Comparison of ENCODE assay signal across 1 cellular context in the genomic region with DNA sequence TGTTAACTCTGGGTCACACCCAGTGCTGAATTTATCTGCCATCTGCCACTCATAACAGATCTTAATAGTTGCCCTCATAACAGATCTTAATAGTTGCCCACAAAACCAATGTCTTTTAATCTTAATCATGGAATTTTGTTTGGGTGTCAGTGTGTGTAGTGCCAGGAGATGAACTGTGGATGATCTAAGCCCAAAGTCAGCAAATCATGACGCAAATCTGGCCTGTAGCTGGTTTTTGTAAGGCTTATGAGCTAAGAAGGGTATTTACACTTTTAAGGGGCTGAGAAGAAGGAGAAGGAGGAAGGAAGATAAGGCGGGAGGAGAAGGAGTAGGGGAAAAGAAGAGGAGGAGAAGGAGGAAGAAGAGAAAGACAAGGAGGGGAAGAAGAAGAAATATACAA.
TF ChIP-seq lines count a peak whose summit lies in the region.

No MANE protein-coding gene starts in this region.

TF ChIP-seq in GM23338, 12 proteins besides CTCF, POLR2A, EP300 and RAD21:
- TF ChIP-seq REST (IDR thresholded peaks at IDR 0.05; ENCODE audit: unreplicated experiment) (no peak), ZNF114 (CRISPR knock-in tag; IDR thresholded peaks at IDR 0.05) (no peak), NANOG (IDR thresholded peaks at IDR 0.05; ENCODE audit: borderline replicate concordance) (no peak)
